In the genomic region with DNA sequence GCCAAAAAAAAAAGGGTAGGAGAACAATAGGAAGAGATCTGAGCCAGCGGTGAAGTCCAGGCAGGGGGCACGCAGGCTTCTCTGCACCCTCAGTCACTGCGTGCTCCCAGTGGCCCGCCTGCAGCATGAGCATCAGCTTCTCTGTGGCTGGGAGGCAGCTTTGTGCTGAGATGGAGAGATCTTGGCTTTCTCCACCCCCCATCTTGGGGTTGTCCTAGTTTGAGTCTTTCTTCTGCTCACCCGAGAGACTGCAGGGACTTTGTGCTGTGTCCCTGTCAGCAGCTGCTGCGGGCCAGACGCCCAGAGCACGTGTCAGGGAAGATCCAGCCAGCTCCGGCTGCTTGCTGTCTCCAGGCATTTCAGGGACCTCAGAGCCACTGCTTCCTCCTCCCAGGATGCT, we compare ENCODE assay signal across 17 cellular contexts. TPM values are rescaled to one million over a fixed set of nuclear protein-coding genes. Genes with fewer than 3 reads are reported as not detected.
DNase-seq lines count a peak whose midpoint lies in the region; ATAC-seq and TF ChIP-seq lines count a peak whose summit lies in the region.
"Had no signal": no experiment of that assay in that cellular context is flagged by ENCODE, and none has a peak within 500 bp of the region (broad histone marks: within the 10 kb centered on the region; RNA-seq: fewer than 3 reads in every experiment).

No MANE protein-coding gene starts in this region.

- peaks cover 52% of the 10 kb centered on the region for H3K36me3 Mint-ChIP-seq in activated CD8-positive, alpha-beta memory T cell treated with anti-CD3 and anti-CD28 coated beads, Interleukin-2, amount 10 ng/mL, durations not matched to agents 7 days and 5 days
- H3K36me3 Mint-ChIP-seq in neural crest cell (ENCODE audit: low read depth): peaks cover 49% of the 10 kb centered on the region

- H3K36me3 ChIP-seq in heart right ventricle (peaks cover 0 to 82% (median 15%) of the 10 kb centered on the region in 9 donors), aorta (ENCODE audit: control insufficient read depth in 1 of 2, insufficient read depth in 2 of 2, low read length in 1 of 2) (peaks cover 0 to 12% of the 10 kb centered on the region in 2 donors)

- no peak overlapping the region for H3K4me3 Mint-ChIP-seq in activated CD8-positive, alpha-beta memory T cell treated with anti-CD3 and anti-CD28 coated beads, Interleukin-2, amount 10 ng/mL, durations not matched to agents 7 days and 5 days
- no peak overlapping the region for H3K4me3 Mint-ChIP-seq in neural crest cell
- H3K4me3 Mint-ChIP-seq: activated CD8-positive, alpha-beta T cell treated with anti-CD3 and anti-CD28 coated beads, Interleukin-2, amount 10 ng/mL, durations not matched to agents 7 days and 5 days; activated naive CD4-positive, alpha-beta T cell treated with anti-CD3 and anti-CD28 coated beads, Interleukin-2, amount 10 ng/mL, durations not matched to agents 7 days and 5 days had no signal

- no peaks in the 10 kb centered on the region for H3K27me3 ChIP-seq in heart right ventricle
- H3K27me3 ChIP-seq in aorta (ENCODE audit: control insufficient read depth in 1 of 2, insufficient read depth in 2 of 2, low read length in 1 of 2): no peaks in the 10 kb centered on the region
- H3K27me3 ChIP-seq: tibial nerve had no signal

- H3K27ac ChIP-seq in heart right ventricle (peak overlapping the region in 6 of 10 donors; percentile 6 to 74 (median 40)), aorta (ENCODE audit: low read depth in 1 of 2, low read length in 2 of 2) (no peak overlapping the region)
- H3K27ac ChIP-seq: A549 had no signal

- H3K4me3 ChIP-seq in heart right ventricle: no peak overlapping the region
- no peak overlapping the region for H3K4me3 ChIP-seq in aorta (ENCODE audit: low read length in 2 of 2)
- H3K4me3 ChIP-seq: A549, lung, skin epidermis, tibial nerve had no signal

- TF ChIP-seq CTCF in heart right ventricle (IDR thresholded peaks at IDR 0.05) (no peak), neural crest cell (conservative IDR thresholded peaks at IDR 0.05) (no peak)

- intact Hi-C loops in heart right ventricle (cut with DNase I): no loop called here
- intact Hi-C loops in aorta (cut with DNase I): no loop called here

- H3K9me3 ChIP-seq in heart right ventricle: peaks cover 0 to 26% (median 20%) of the 10 kb centered on the region in 11 donors
- H3K9me3 ChIP-seq in aorta (ENCODE audit: control insufficient read depth, low read length): peaks cover 3% of the 10 kb centered on the region

- peaks cover 8% of the 10 kb centered on the region for H3K9me3 Mint-ChIP-seq in activated CD8-positive, alpha-beta memory T cell treated with anti-CD3 and anti-CD28 coated beads, Interleukin-2, amount 10 ng/mL, durations not matched to agents 7 days and 5 days (ENCODE audit: low read depth)
- H3K9me3 Mint-ChIP-seq in neural crest cell: peaks cover 12% of the 10 kb centered on the region

- no peaks in the 10 kb centered on the region for H3K27me3 Mint-ChIP-seq in activated CD8-positive, alpha-beta memory T cell treated with anti-CD3 and anti-CD28 coated beads, Interleukin-2, amount 10 ng/mL, durations not matched to agents 7 days and 5 days
- H3K27me3 Mint-ChIP-seq in neural crest cell (ENCODE audit: low read depth): no peaks in the 10 kb centered on the region
- H3K27me3 Mint-ChIP-seq: activated naive CD4-positive, alpha-beta T cell treated with anti-CD3 and anti-CD28 coated beads, Interleukin-2, amount 10 ng/mL, durations not matched to agents 7 days and 5 days had no signal

- CTCF ChIA-PET in activated CD8-positive, alpha-beta memory T cell treated with anti-CD3 and anti-CD28 coated beads, Interleukin-2, amount 10 ng/mL, durations not matched to agents 7 days and 5 days (lab: Charles Lee): no interaction called here

- no peak for ATAC-seq in activated CD8-positive, alpha-beta memory T cell treated with anti-CD3 and anti-CD28 coated beads, Interleukin-2, amount 10 ng/mL, durations not matched to agents 7 days and 5 days
- ATAC-seq in heart right ventricle: peak; percentile 89 to 98 (median 94)
- peak; percentile 38 for ATAC-seq in aorta (ENCODE audit: low FRiP score)
- ATAC-seq: activated CD8-positive, alpha-beta T cell treated with anti-CD3 and anti-CD28 coated beads, Interleukin-2, amount 10 ng/mL, durations not matched to agents 7 days and 5 days had no signal

- no peak overlapping the region for H3K27ac Mint-ChIP-seq in activated CD8-positive, alpha-beta memory T cell treated with anti-CD3 and anti-CD28 coated beads, Interleukin-2, amount 10 ng/mL, durations not matched to agents 7 days and 5 days
- peak overlapping the region; percentile 97 for H3K27ac Mint-ChIP-seq in neural crest cell (ENCODE audit: unreplicated experiment)
- H3K27ac Mint-ChIP-seq: activated CD8-positive, alpha-beta T cell treated with anti-CD3 and anti-CD28 coated beads, Interleukin-2, amount 10 ng/mL, durations not matched to agents 7 days and 5 days; activated naive CD4-positive, alpha-beta T cell treated with anti-CD3 and anti-CD28 coated beads, Interleukin-2, amount 10 ng/mL, durations not matched to agents 7 days and 5 days had no signal

- H3K4me1 Mint-ChIP-seq in activated CD8-positive, alpha-beta memory T cell treated with anti-CD3 and anti-CD28 coated beads, Interleukin-2, amount 10 ng/mL, durations not matched to agents 7 days and 5 days: no peaks in the 10 kb centered on the region
- peaks cover 15% of the 10 kb centered on the region for H3K4me1 Mint-ChIP-seq in neural crest cell
- H3K4me1 Mint-ChIP-seq: activated naive CD4-positive, alpha-beta T cell treated with anti-CD3 and anti-CD28 coated beads, Interleukin-2, amount 10 ng/mL, durations not matched to agents 7 days and 5 days had no signal

- H3K4me1 ChIP-seq in heart right ventricle: peaks cover 3 to 39% (median 23%) of the 10 kb centered on the region in 9 donors
- H3K4me1 ChIP-seq in aorta (ENCODE audit: control insufficient read depth in 1 of 2, insufficient read depth in 2 of 2, low read length in 2 of 2): no peaks in the 10 kb centered on the region
- H3K4me1 ChIP-seq: A549 had no signal

- 5 to 16% methylated on average over 9 of the region's 9 CpGs for WGBS in heart right ventricle, 2 donors
- WGBS in aorta, 2 donors: 46 to 62% methylated on average over 8 to 9 of the region's 9 CpGs

- DNase-seq in activated CD8-positive, alpha-beta memory T cell treated with anti-CD3 and anti-CD28 coated beads, Interleukin-2, amount 50 U/mL, for 48 hours: peak; percentile 32
- no peak for DNase-seq in activated CD8-positive, alpha-beta memory T cell treated with anti-CD3 and anti-CD28 coated beads, Interleukin-2, amount 10 ng/mL, durations not matched to agents 7 days and 5 days
- DNase-seq in heart right ventricle (peak; percentile 71 to 77), neural crest cell (ENCODE audit: low read depth, low spot score) (no peak), aorta (no peak), NCI-H187 treated with DMSO at 0.1 percent for 48 hours (lab: John Stamatoyannopoulos, UW) (no peak), A172 (ENCODE audit: low spot score) (no peak), NCI-H1092 (lab: John Stamatoyannopoulos, UW) (no peak)
- DNase-seq: activated CD8-positive, alpha-beta T cell treated with anti-CD3 and anti-CD28 coated beads, Interleukin-2, amount 10 ng/mL, durations not matched to agents 7 days and 5 days; activated naive CD4-positive, alpha-beta T cell treated with anti-CD3 and anti-CD28 coated beads, Interleukin-2, amount 10 ng/mL, durations not matched to agents 7 days and 5 days; NCI-H345; OCI-M1; T-helper 2 cell had no signal

RNA-seq across cellular contexts. Expression of gene TRAPPC12, which starts 20.3 kb away (rescaled TPM):
- total RNA-seq in activated CD8-positive, alpha-beta memory T cell treated with anti-CD3 and anti-CD28 coated beads, Interleukin-2, amount 10 ng/mL, durations not matched to agents 7 days and 5 days: 10 to 100 TPM; 75.8 to 97.5 TPM
- total RNA-seq in heart right ventricle: 100 to 1,000 TPM in 2 of 10 donors, 10 to 100 TPM in 8; 71.9 to 135 (median 89.6) TPM
- polyA plus RNA-seq in heart right ventricle: 100 to 1,000 TPM in 1 of 2 donors, 10 to 100 TPM in 1; 74.0 to 256 TPM
- total RNA-seq in neural crest cell: 96.9 and 104 TPM in 2 replicates
- total RNA-seq in aorta: 100 to 1,000 TPM in 1 of 2 donors, 10 to 100 TPM in 1; 83.8 to 125 TPM
- polyA plus RNA-seq in aorta: 100 to 1,000 TPM in 1 of 2 donors, 10 to 100 TPM in 1; 47.6 to 163 TPM
- total RNA-seq in A172 (2014; rRNA removed; shearing (Covaris generic)): 44.7 and 45.1 TPM in 2 replicates

RNA-seq across cellular contexts. Expression of gene EIPR1, which starts 22.2 kb away (rescaled TPM):
- total RNA-seq in activated CD8-positive, alpha-beta memory T cell treated with anti-CD3 and anti-CD28 coated beads, Interleukin-2, amount 10 ng/mL, durations not matched to agents 7 days and 5 days: 10 to 100 TPM; 40.7 to 44.7 TPM
- total RNA-seq in heart right ventricle (10 to 100 TPM in 7 of 10 donors, 1 to 10 TPM in 3; 8.2 to 14.7 (median 12.0) TPM), neural crest cell (33.0 and 34.9 TPM in 2 replicates), aorta (10 to 100 TPM in 1 of 2 donors, 1 to 10 TPM in 1; 9.7 to 13.7 TPM)
- polyA plus RNA-seq in heart right ventricle (10 to 100 TPM in 1 of 2 donors, 1 to 10 TPM in 1; 6.8 to 22.3 TPM), aorta (10 to 100 TPM in 1 of 2 donors, 1 to 10 TPM in 1; 9.9 to 10.0 TPM)
- total RNA-seq in A172 (2014; rRNA removed; shearing (Covaris generic)): 118 and 143 TPM in 2 replicates

Comparison
In these comparisons a context has a peak if more than half of its experiments do, and no peak if none do; other contexts are left out.
1. DNase-seq: peak in activated CD8-positive, alpha-beta memory T cell treated with anti-CD3 and anti-CD28 coated beads, Interleukin-2, amount 50 U/mL, for 48 hours (single experiment) and heart right ventricle (2 of 2); none in activated CD8-positive, alpha-beta memory T cell treated with anti-CD3 and anti-CD28 coated beads, Interleukin-2, amount 10 ng/mL, durations not matched to agents 7 days and 5 days (single experiment), neural crest cell (single experiment), aorta (0 of 2), NCI-H187 treated with DMSO at 0.1 percent for 48 hours (single experiment), A172 (single experiment) and NCI-H1092 (single experiment).
2. H3K27ac ChIP-seq: peak in heart right ventricle (6 of 10); none in aorta (0 of 2).